ENCODE assay signal across 30 cellular contexts in genomic region chr9:130927338-130927737, GRCh38. TPM values are rescaled to one million over a fixed set of nuclear protein-coding genes. Genes with fewer than 3 reads are reported as not detected.
A peak's percentile ranks its signal among the peaks of the same experiment; 100 is the strongest.
DNase-seq lines count a peak whose midpoint lies in the region; ATAC-seq and TF ChIP-seq lines count a peak whose summit lies in the region.
"Had no signal": no experiment of that assay in that cellular context is flagged by ENCODE, and none has a peak within 500 bp of the region (broad histone marks: within the 10 kb centered on the region; RNA-seq: fewer than 3 reads in every experiment).

No MANE protein-coding gene starts in this region.

- no peaks in the 10 kb centered on the region for H3K36me3 Mint-ChIP-seq in HFFc6 (ENCODE audit: low read depth)
- H3K36me3 Mint-ChIP-seq: activated naive CD4-positive, alpha-beta T cell treated with anti-CD3 and anti-CD28 coated beads, Interleukin-2, amount 10 ng/mL, durations not matched to agents 7 days and 5 days; immature natural killer cell; natural killer cell treated with Interleukin-12 subunit alpha and Interleukin-12 subunit beta and Interleukin-15 and Interleukin-18, amount 100 ng/mL, for 72 hours; WTC11 had no signal

- no peak for TF ChIP-seq CTCF in HFFc6 (IDR thresholded peaks at IDR 0.05)
- no peak for TF ChIP-seq CTCF in RWPE2 (IDR thresholded peaks at IDR 0.05; ENCODE audit: poor library complexity, severe bottlenecking)

- H3K4me1 ChIP-seq in BLaER1 treated with 17β-estradiol and CSF1 and Interleukin-3, amounts not matched to agents 10 nM and 100 nM = peaks cover 49 to 84% (median 81%) of the 10 kb centered on the region in 10 experiments
- peaks cover 31% of the 10 kb centered on the region for H3K4me1 ChIP-seq in RWPE2 (ENCODE audit: insufficient read depth, poor library complexity, severe bottlenecking)
- peaks cover 45% of the 10 kb centered on the region for H3K4me1 ChIP-seq in mesenchymal stem cell (ENCODE audit: control insufficient read depth, insufficient read depth, low read depth, low read length)
- H3K4me1 ChIP-seq: uterus had no signal

- no peak overlapping the region for H4K91ac ChIP-seq in mesenchymal stem cell (ENCODE audit: low read length)

- H3K4me3 Mint-ChIP-seq in HFFc6 = no peak overlapping the region
- H3K4me3 Mint-ChIP-seq: activated naive CD4-positive, alpha-beta T cell treated with anti-CD3 and anti-CD28 coated beads, Interleukin-2, amount 10 ng/mL, durations not matched to agents 7 days and 5 days; CD4-positive, alpha-beta T cell; effector memory CD8-positive, alpha-beta T cell; immature natural killer cell; natural killer cell treated with Interleukin-12 subunit alpha and Interleukin-12 subunit beta and Interleukin-15 and Interleukin-18, amount 100 ng/mL, for 72 hours; T-helper 2 cell treated with Interferon-gamma antibody and Interleukin-4, amounts not matched to agents 5 μg/mL and 100 μg/mL, for 36 hours; WTC11 had no signal

- no peaks in the 10 kb centered on the region for H3K9me3 Mint-ChIP-seq in HFFc6
- H3K9me3 Mint-ChIP-seq: activated naive CD4-positive, alpha-beta T cell treated with anti-CD3 and anti-CD28 coated beads, Interleukin-2, amount 10 ng/mL, durations not matched to agents 7 days and 5 days; CD4-positive, alpha-beta T cell; effector memory CD8-positive, alpha-beta T cell; immature natural killer cell; natural killer cell treated with Interleukin-12 subunit alpha and Interleukin-12 subunit beta and Interleukin-15 and Interleukin-18, amount 100 ng/mL, for 72 hours; T-helper 2 cell treated with Interferon-gamma antibody and Interleukin-4, amounts not matched to agents 5 μg/mL and 100 μg/mL, for 36 hours; WTC11 had no signal

- peak overlapping the region in 8 of 11 experiments; percentile 33 to 66 (median 61); a peak in 16 of 22 replicates for H3K27ac ChIP-seq in BLaER1 treated with 17β-estradiol and CSF1 and Interleukin-3, amounts not matched to agents 10 nM and 100 nM
- H3K27ac ChIP-seq in RWPE2 (ENCODE audit: poor library complexity, severe bottlenecking) (peak overlapping the region; percentile 92), mesenchymal stem cell (ENCODE audit: low read length, poor library complexity, severe bottlenecking) (peak overlapping the region; percentile 94)
- H3K27ac ChIP-seq: coronary artery, esophagus muscularis mucosa, left ventricle myocardium inferior, thoracic aorta, uterus had no signal

- H2AFZ ChIP-seq in mesenchymal stem cell (ENCODE audit: low read depth, low read length) = no peak overlapping the region

- H3K79me1 ChIP-seq in mesenchymal stem cell (replicated peaks; ENCODE audit: low read length, poor library complexity, severe bottlenecking) = no peaks in the 10 kb centered on the region

- no peak overlapping the region for H2BK5ac ChIP-seq in mesenchymal stem cell (ENCODE audit: low read depth, low read length, poor library complexity, severe bottlenecking)

- peaks cover 0 to 58% (median 7%) of the 10 kb centered on the region in 11 experiments; a peak in 10 of 22 replicates for H4K20me1 ChIP-seq in BLaER1 treated with 17β-estradiol and CSF1 and Interleukin-3, amounts not matched to agents 10 nM and 100 nM

- no peak overlapping the region for H3K23ac ChIP-seq in mesenchymal stem cell (ENCODE audit: low read length in 2 of 2)

- H3K36me3 ChIP-seq in BLaER1 treated with 17β-estradiol and CSF1 and Interleukin-3, amounts not matched to agents 10 nM and 100 nM = no peaks in the 10 kb centered on the region
- no peaks in the 10 kb centered on the region for H3K36me3 ChIP-seq in RWPE2 (ENCODE audit: low read depth)
- peaks cover 0 to 2% of the 10 kb centered on the region in 2 experiments for H3K36me3 ChIP-seq in mesenchymal stem cell (ENCODE audit: control insufficient read depth in 1 of 2, insufficient read depth in 2 of 2, low read depth in 1 of 2, low read length in 2 of 2)
- H3K36me3 ChIP-seq: esophagus muscularis mucosa, left ventricle myocardium inferior, thoracic aorta, uterus had no signal

- peaks cover 12% of the 10 kb centered on the region for H3K27me3 Mint-ChIP-seq in HFFc6 (ENCODE audit: insufficient read depth)

- no peak overlapping the region for H4K8ac ChIP-seq in mesenchymal stem cell (ENCODE audit: low read length)

- no peak overlapping the region for H2BK120ac ChIP-seq in mesenchymal stem cell (ENCODE audit: low read depth, low read length)

- H3K9ac ChIP-seq in BLaER1 treated with 17β-estradiol and CSF1 and Interleukin-3, amounts not matched to agents 10 nM and 100 nM = peak overlapping the region in 8 of 11 experiments; percentile 10 to 53 (median 48); a peak in 11 of 22 replicates
- no peak overlapping the region for H3K9ac ChIP-seq in mesenchymal stem cell (ENCODE audit: low read length)

- peak; percentile 26 for DNase-seq in HFFc6
- DNase-seq in RWPE2 (ENCODE audit: low spot score) = no peak
- no peak for DNase-seq in mesenchymal stem cell
- DNase-seq in OCI-M2 (lab: John Stamatoyannopoulos, UW; ENCODE audit: unreplicated experiment) = no peak
- DNase-seq in NCI-H1694 (lab: John Stamatoyannopoulos, UW) = no peak
- DNase-seq: activated naive CD4-positive, alpha-beta T cell treated with anti-CD3 and anti-CD28 coated beads, Interleukin-2, amount 10 ng/mL, durations not matched to agents 7 days and 5 days; amygdala; CD4-positive, alpha-beta T cell; DMS 273 treated with DMSO at 0.1 percent for 48 hours; effector memory CD8-positive, alpha-beta T cell; GF-D8; hippocampal formation; immature natural killer cell; left ventricle myocardium inferior; midbrain; NCI-H1436 treated with DMSO at 0.1 percent for 48 hours; NCI-H510A treated with DMSO at 0.1 percent for 48 hours; stimulated activated CD4-positive, alpha-beta T cell treated with anti-CD3 and anti-CD28 coated beads, Interleukin-12 subunit alpha, Interleukin-12 subunit beta, amount 100 ng/mL, for 4 hours; stimulated activated CD4-positive, alpha-beta T cell treated with anti-CD3 and anti-CD28 coated beads, Interleukin-4, amount 100 ng/mL, for 4 hours; stimulated activated naive CD4-positive, alpha-beta T cell treated with Interleukin-2 at 50 U/mL for 16 hours; uterus had no signal

- H3K27ac Mint-ChIP-seq in HFFc6 = no peak overlapping the region
- H3K27ac Mint-ChIP-seq: activated naive CD4-positive, alpha-beta T cell treated with anti-CD3 and anti-CD28 coated beads, Interleukin-2, amount 10 ng/mL, durations not matched to agents 7 days and 5 days; CD4-positive, alpha-beta T cell; effector memory CD8-positive, alpha-beta T cell; immature natural killer cell; natural killer cell treated with Interleukin-12 subunit alpha and Interleukin-12 subunit beta and Interleukin-15 and Interleukin-18, amount 100 ng/mL, for 72 hours; T-helper 2 cell treated with Interferon-gamma antibody and Interleukin-4, amounts not matched to agents 5 μg/mL and 100 μg/mL, for 36 hours; WTC11 had no signal

- no peak overlapping the region for H2AK5ac ChIP-seq in mesenchymal stem cell (ENCODE audit: low read length, severe bottlenecking)

- no peaks in the 10 kb centered on the region for H3K9me3 ChIP-seq in BLaER1 treated with 17β-estradiol and CSF1 and Interleukin-3, amounts not matched to agents 10 nM and 100 nM (replicated peaks in 1 of 11)
- H3K9me3 ChIP-seq in RWPE2 (ENCODE audit: severe bottlenecking) = peaks cover 2% of the 10 kb centered on the region
- no peaks in the 10 kb centered on the region for H3K9me3 ChIP-seq in mesenchymal stem cell (ENCODE audit: control insufficient read depth, low read length)
- H3K9me3 ChIP-seq: esophagus muscularis mucosa, left ventricle myocardium inferior, thoracic aorta, uterus had no signal

- H2BK12ac ChIP-seq in mesenchymal stem cell (ENCODE audit: low read length in 2 of 2) = no peak overlapping the region

- WGBS in mesenchymal stem cell = 92% methylated on average over 10 of the region's 10 CpGs

- H3K4ac ChIP-seq in mesenchymal stem cell (ENCODE audit: low read depth in 1 of 2, low read length in 2 of 2) = no peak overlapping the region

- H3K18ac ChIP-seq in mesenchymal stem cell (ENCODE audit: low read depth in 1 of 2, low read length in 2 of 2) = no peak overlapping the region

- H3K4me3 ChIP-seq in BLaER1 treated with 17β-estradiol and CSF1 and Interleukin-3, amounts not matched to agents 10 nM and 100 nM = no peak overlapping the region
- H3K4me3 ChIP-seq in RWPE2 (ENCODE audit: severe bottlenecking) = no peak overlapping the region
- H3K4me3 ChIP-seq in mesenchymal stem cell (ENCODE audit: insufficient read depth in 1 of 2, low read depth in 1 of 2, low read length in 2 of 2) = no peak overlapping the region
- H3K4me3 ChIP-seq: coronary artery, esophagus muscularis mucosa, left ventricle myocardium inferior, thoracic aorta, uterus had no signal

- ATAC-seq in RWPE2 (ENCODE audit: low read depth) = no peak
- ATAC-seq in HG02938 (IDR thresholded peaks at IDR 0.05; ENCODE audit: unreplicated experiment) = no peak
- ATAC-seq: effector memory CD8-positive, alpha-beta T cell; natural killer cell treated with Interleukin-12 subunit alpha and Interleukin-12 subunit beta and Interleukin-15 and Interleukin-18, amount 100 ng/mL, for 72 hours; WTC11 had no signal

- peaks cover 27% of the 10 kb centered on the region for H3K4me1 Mint-ChIP-seq in HFFc6 (ENCODE audit: low read depth)
- H3K4me1 Mint-ChIP-seq: activated naive CD4-positive, alpha-beta T cell treated with anti-CD3 and anti-CD28 coated beads, Interleukin-2, amount 10 ng/mL, durations not matched to agents 7 days and 5 days; immature natural killer cell had no signal

- no peak overlapping the region for H2BK15ac ChIP-seq in mesenchymal stem cell (ENCODE audit: low read depth, poor library complexity, severe bottlenecking)

- peaks cover 8 to 30% (median 19%) of the 10 kb centered on the region in 11 experiments for H3K27me3 ChIP-seq in BLaER1 treated with 17β-estradiol and CSF1 and Interleukin-3, amounts not matched to agents 10 nM and 100 nM
- H3K27me3 ChIP-seq in RWPE2 (ENCODE audit: insufficient read depth, poor library complexity, severe bottlenecking) (no peaks in the 10 kb centered on the region), mesenchymal stem cell (ENCODE audit: control insufficient read depth in 1 of 2, insufficient read depth in 1 of 2, low read length in 2 of 2) (peaks cover 8 to 38% of the 10 kb centered on the region in 2 experiments)
- H3K27me3 ChIP-seq: uterus had no signal

- peak overlapping the region; percentile 4 to 100 (median 89); a peak in 21 of 22 replicates for H3K4me2 ChIP-seq in BLaER1 treated with 17β-estradiol and CSF1 and Interleukin-3, amounts not matched to agents 10 nM and 100 nM
- H3K4me2 ChIP-seq in mesenchymal stem cell (ENCODE audit: low read length, poor library complexity, severe bottlenecking) = no peak overlapping the region

- no peak overlapping the region for H3K14ac ChIP-seq in mesenchymal stem cell (ENCODE audit: low read length in 2 of 2)

RNA-seq across cellular contexts. Expression of gene FIBCD1, which starts 11.7 kb away (rescaled TPM):
- total RNA-seq in HFFc6 (2021; fragmentation: NEBNext Ultra II Directional; extraction: Animal tissue kit (Norgen Biotek cat#: 25700)) = 1 to 10 TPM; 1.5 to 9.0 (median 8.0) TPM
- polyA plus RNA-seq in mesenchymal stem cell (2013, experiment 1 of 2) = 0.40 TPM
- 0.44 TPM for polyA plus RNA-seq in mesenchymal stem cell (2013, experiment 2 of 2)
- total RNA-seq: CD4-positive, alpha-beta T cell; natural killer cell treated with Interleukin-12 subunit alpha and Interleukin-12 subunit beta and Interleukin-15 and Interleukin-18, amount 100 ng/mL, for 72 hours; thoracic aorta had no signal
- polyA plus RNA-seq: immature natural killer cell had no signal

RNA-seq across cellular contexts. Expression of gene QRFP, which starts 30.7 kb away (rescaled TPM):
- total RNA-seq in HFFc6 (2021; fragmentation: NEBNext Ultra II Directional; extraction: Animal tissue kit (Norgen Biotek cat#: 25700)) = not detected
- polyA plus RNA-seq in mesenchymal stem cell (2013, experiment 1 of 2) = not detected
- not detected for polyA plus RNA-seq in mesenchymal stem cell (2013, experiment 2 of 2)
- total RNA-seq: CD4-positive, alpha-beta T cell; esophagus muscularis mucosa; left ventricle myocardium inferior; natural killer cell treated with Interleukin-12 subunit alpha and Interleukin-12 subunit beta and Interleukin-15 and Interleukin-18, amount 100 ng/mL, for 72 hours; osteocyte; thoracic aorta; uterus; WTC11 had no signal
- polyA plus RNA-seq: immature natural killer cell had no signal
